In genomic region chr22:20622650-20623339, GRCh38 we compare ENCODE assay signal across 29 cellular contexts.
"Had no signal": no experiment of that assay in that cellular context is flagged by ENCODE, and none has a peak within 500 bp of the region (broad histone marks: within the 10 kb centered on the region; RNA-seq: fewer than 3 reads in every experiment).

No MANE protein-coding gene starts in this region.

- H3K27ac ChIP-seq: colonic mucosa, coronary artery, dorsolateral prefrontal cortex, epithelial cell of prostate, esophagus muscularis mucosa, esophagus squamous epithelium, foreskin keratinocyte, gastrocnemius medialis, gastroesophageal sphincter, heart left ventricle, heart right ventricle had no signal

- H3K27me3 ChIP-seq: colonic mucosa, dorsolateral prefrontal cortex, esophagus muscularis mucosa, esophagus squamous epithelium, gastrocnemius medialis, gastroesophageal sphincter, heart left ventricle had no signal

- FAIRE-seq: colon, endometrium, endothelial cell of umbilical vein, frontal cortex had no signal

- H3K9me3 Mint-ChIP-seq: dendritic cell treated with granulocyte-macrophage colony-stimulating factor and Interleukin-4, amounts not matched to agents 40 ng/mL and 50 ng/mL, for 4 days; effector memory CD8-positive, alpha-beta T cell; endodermal cell had no signal

- ATAC-seq: effector memory CD8-positive, alpha-beta T cell; esophagus mucosa; foreskin keratinocyte; gastrocnemius medialis; gastroesophageal sphincter; heart left ventricle; heart right ventricle had no signal

- H3K4me1 Mint-ChIP-seq: endodermal cell had no signal

- H3K9me3 ChIP-seq: colonic mucosa, esophagus muscularis mucosa, esophagus squamous epithelium, gastrocnemius medialis, gastroesophageal sphincter, heart left ventricle, heart right ventricle had no signal

- H3K4me3 Mint-ChIP-seq: dendritic cell treated with granulocyte-macrophage colony-stimulating factor and Interleukin-4, amounts not matched to agents 40 ng/mL and 50 ng/mL, for 4 days; effector memory CD8-positive, alpha-beta T cell; endodermal cell had no signal

- H3K4me3 ChIP-seq: colonic mucosa, coronary artery, dorsolateral prefrontal cortex, esophagus muscularis mucosa, esophagus squamous epithelium, gastrocnemius medialis, gastroesophageal sphincter, heart left ventricle, heart right ventricle had no signal

- H3K4me1 ChIP-seq: colonic mucosa, esophagus muscularis mucosa, foreskin keratinocyte, gastrocnemius medialis, gastroesophageal sphincter, heart left ventricle, heart right ventricle had no signal

- H3K27me3 Mint-ChIP-seq: effector memory CD8-positive, alpha-beta T cell had no signal

- H3K36me3 ChIP-seq: colonic mucosa, esophagus muscularis mucosa, esophagus squamous epithelium, gastrocnemius medialis, gastroesophageal sphincter, heart left ventricle, heart right ventricle had no signal

- DNase-seq: colonic mucosa; cortex of kidney; dermis blood vessel endothelial cell; dorsolateral prefrontal cortex; effector CD4-positive, alpha-beta T cell; effector CD8-positive, alpha-beta T cell; effector memory CD4-positive, alpha-beta T cell; effector memory CD8-positive, alpha-beta T cell; endodermal cell; erythroblast; esophagus squamous epithelium; foreskin fibroblast; foreskin keratinocyte; foreskin melanocyte; gastrocnemius medialis; glutamatergic neuron; head of caudate nucleus; heart left ventricle; heart right ventricle had no signal

- H3K27ac Mint-ChIP-seq: dendritic cell treated with granulocyte-macrophage colony-stimulating factor and Interleukin-4, amounts not matched to agents 40 ng/mL and 50 ng/mL, for 4 days; effector memory CD8-positive, alpha-beta T cell; endodermal cell had no signal
